2 cellular contexts compared by ENCODE assay signal in the genomic region with DNA sequence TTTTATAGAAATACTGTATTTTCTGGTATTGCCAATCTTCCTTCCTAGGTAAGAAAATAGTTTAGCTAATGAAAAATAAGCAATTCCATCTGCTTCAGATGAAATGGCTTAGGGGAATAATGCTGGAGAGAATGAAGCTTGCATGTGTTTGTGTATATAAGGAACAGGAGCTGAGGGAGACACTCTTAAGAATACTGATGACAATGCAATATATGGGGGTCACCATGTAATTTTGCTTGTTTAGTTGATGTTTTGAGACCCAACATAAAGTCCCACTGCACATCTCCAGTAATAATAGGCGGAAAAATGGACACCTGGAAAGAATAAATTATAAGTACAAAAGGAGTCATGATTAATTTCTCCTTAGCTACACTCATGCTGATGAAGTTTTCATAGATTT.
TF ChIP-seq lines count a peak whose summit lies in the region.

No MANE protein-coding gene starts in this region.

TF ChIP-seq in A549, 52 proteins besides CTCF, POLR2A, EP300 and RAD21:
- TF ChIP-seq MAFK (IDR thresholded peaks at IDR 0.05; ENCODE audit: partially characterized antibody) (peak; percentile 66), FOXS1 (CRISPR knock-in tag; IDR thresholded peaks at IDR 0.05) (no peak)

TF ChIP-seq in IMR-90, 13 proteins besides CTCF, POLR2A, EP300 and RAD21:
- TF ChIP-seq CHD1 (IDR thresholded peaks at IDR 0.05; ENCODE audit: low read depth, low read length) (no peak), MAFK (IDR thresholded peaks at IDR 0.05; ENCODE audit: low read depth, low read length) (peak; percentile 60)
TF ChIP-seq in IMR-90: peak in this region for 1.
